Comparison of ENCODE assay signal across 1 cellular context in the genomic region with DNA sequence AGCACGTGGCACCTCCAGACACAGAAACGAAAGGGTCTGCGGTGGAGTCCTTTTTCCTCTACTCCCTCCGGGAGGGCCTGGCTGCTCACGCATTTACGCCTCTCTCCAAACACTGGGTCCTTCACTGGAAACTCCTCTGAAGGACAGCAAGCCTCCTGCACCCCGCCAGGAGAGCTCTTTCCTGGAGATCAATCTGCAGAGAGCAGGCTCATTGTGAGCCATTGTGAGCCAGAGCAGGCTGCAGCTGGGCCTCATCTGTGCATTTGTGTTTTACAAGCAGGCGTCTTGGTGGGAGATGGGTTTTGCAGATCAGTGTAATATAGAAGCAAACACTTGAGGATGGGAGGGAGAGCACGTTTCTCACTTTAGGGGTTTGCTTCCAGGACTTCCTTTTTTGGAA.
TF ChIP-seq lines count a peak whose summit lies in the region.

No MANE protein-coding gene starts in this region.

TF ChIP-seq in H1, 55 proteins besides CTCF, POLR2A, EP300 and RAD21 (continued from another document):
- TF ChIP-seq, protein P1, sequence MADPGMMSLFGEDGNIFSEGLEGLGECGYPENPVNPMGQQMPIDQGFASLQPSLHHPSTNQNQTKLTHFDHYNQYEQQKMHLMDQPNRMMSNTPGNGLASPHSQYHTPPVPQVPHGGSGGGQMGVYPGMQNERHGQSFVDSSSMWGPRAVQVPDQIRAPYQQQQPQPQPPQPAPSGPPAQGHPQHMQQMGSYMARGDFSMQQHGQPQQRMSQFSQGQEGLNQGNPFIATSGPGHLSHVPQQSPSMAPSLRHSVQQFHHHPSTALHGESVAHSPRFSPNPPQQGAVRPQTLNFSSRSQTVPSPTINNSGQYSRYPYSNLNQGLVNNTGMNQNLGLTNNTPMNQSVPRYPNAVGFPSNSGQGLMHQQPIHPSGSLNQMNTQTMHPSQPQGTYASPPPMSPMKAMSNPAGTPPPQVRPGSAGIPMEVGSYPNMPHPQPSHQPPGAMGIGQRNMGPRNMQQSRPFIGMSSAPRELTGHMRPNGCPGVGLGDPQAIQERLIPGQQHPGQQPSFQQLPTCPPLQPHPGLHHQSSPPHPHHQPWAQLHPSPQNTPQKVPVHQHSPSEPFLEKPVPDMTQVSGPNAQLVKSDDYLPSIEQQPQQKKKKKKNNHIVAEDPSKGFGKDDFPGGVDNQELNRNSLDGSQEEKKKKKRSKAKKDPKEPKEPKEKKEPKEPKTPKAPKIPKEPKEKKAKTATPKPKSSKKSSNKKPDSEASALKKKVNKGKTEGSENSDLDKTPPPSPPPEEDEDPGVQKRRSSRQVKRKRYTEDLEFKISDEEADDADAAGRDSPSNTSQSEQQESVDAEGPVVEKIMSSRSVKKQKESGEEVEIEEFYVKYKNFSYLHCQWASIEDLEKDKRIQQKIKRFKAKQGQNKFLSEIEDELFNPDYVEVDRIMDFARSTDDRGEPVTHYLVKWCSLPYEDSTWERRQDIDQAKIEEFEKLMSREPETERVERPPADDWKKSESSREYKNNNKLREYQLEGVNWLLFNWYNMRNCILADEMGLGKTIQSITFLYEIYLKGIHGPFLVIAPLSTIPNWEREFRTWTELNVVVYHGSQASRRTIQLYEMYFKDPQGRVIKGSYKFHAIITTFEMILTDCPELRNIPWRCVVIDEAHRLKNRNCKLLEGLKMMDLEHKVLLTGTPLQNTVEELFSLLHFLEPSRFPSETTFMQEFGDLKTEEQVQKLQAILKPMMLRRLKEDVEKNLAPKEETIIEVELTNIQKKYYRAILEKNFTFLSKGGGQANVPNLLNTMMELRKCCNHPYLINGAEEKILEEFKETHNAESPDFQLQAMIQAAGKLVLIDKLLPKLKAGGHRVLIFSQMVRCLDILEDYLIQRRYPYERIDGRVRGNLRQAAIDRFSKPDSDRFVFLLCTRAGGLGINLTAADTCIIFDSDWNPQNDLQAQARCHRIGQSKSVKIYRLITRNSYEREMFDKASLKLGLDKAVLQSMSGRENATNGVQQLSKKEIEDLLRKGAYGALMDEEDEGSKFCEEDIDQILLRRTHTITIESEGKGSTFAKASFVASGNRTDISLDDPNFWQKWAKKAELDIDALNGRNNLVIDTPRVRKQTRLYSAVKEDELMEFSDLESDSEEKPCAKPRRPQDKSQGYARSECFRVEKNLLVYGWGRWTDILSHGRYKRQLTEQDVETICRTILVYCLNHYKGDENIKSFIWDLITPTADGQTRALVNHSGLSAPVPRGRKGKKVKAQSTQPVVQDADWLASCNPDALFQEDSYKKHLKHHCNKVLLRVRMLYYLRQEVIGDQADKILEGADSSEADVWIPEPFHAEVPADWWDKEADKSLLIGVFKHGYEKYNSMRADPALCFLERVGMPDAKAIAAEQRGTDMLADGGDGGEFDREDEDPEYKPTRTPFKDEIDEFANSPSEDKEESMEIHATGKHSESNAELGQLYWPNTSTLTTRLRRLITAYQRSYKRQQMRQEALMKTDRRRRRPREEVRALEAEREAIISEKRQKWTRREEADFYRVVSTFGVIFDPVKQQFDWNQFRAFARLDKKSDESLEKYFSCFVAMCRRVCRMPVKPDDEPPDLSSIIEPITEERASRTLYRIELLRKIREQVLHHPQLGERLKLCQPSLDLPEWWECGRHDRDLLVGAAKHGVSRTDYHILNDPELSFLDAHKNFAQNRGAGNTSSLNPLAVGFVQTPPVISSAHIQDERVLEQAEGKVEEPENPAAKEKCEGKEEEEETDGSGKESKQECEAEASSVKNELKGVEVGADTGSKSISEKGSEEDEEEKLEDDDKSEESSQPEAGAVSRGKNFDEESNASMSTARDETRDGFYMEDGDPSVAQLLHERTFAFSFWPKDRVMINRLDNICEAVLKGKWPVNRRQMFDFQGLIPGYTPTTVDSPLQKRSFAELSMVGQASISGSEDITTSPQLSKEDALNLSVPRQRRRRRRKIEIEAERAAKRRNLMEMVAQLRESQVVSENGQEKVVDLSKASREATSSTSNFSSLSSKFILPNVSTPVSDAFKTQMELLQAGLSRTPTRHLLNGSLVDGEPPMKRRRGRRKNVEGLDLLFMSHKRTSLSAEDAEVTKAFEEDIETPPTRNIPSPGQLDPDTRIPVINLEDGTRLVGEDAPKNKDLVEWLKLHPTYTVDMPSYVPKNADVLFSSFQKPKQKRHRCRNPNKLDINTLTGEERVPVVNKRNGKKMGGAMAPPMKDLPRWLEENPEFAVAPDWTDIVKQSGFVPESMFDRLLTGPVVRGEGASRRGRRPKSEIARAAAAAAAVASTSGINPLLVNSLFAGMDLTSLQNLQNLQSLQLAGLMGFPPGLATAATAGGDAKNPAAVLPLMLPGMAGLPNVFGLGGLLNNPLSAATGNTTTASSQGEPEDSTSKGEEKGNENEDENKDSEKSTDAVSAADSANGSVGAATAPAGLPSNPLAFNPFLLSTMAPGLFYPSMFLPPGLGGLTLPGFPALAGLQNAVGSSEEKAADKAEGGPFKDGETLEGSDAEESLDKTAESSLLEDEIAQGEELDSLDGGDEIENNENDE (IDR thresholded peaks at IDR 0.05; ENCODE audit: insufficient replicate concordance, low read length), result no peak
- no peak for TF ChIP-seq TBP (IDR thresholded peaks at IDR 0.05; ENCODE audit: low read depth, low read length)
- TF ChIP-seq KDM4A (IDR thresholded peaks at IDR 0.05; ENCODE audit: low read depth, low read length, severe bottlenecking), result no peak
